15 cellular contexts compared by ENCODE assay signal in genomic region chr5:132468665-132469379, GRCh38. TPM values are rescaled to one million over a fixed set of nuclear protein-coding genes. Genes with fewer than 3 reads are reported as not detected.
A peak's percentile ranks its signal among the peaks of the same experiment; 100 is the strongest.
DNase-seq lines count a peak whose midpoint lies in the region; ATAC-seq, FAIRE-seq and TF ChIP-seq lines count a peak whose summit lies in the region.
"Had no signal": no experiment of that assay in that cellular context is flagged by ENCODE, and none has a peak within 500 bp of the region (broad histone marks: within the 10 kb centered on the region; RNA-seq: fewer than 3 reads in every experiment).

No MANE protein-coding gene starts in this region.

- TF ChIP-seq CTCF in upper lobe of right lung (IDR thresholded peaks at IDR 0.05): no peak
- no peak for TF ChIP-seq CTCF in mammary epithelial cell (conservative IDR thresholded peaks at IDR 0.05 in 1 of 2, IDR thresholded peaks at IDR 0.05 in 1 of 2; ENCODE audit: extremely low read depth in 1 of 2, insufficient read depth in 1 of 2, low read depth in 1 of 2, low read length in 2 of 2)

- H3K4me1 ChIP-seq in SJCRH30 (peaks cover 63% of the 10 kb centered on the region), upper lobe of right lung (peaks cover 66% of the 10 kb centered on the region), mammary epithelial cell (ENCODE audit: insufficient read depth, low read length) (peaks cover 42% of the 10 kb centered on the region)

- dilution Hi-C loops in mammary epithelial cell (cut with HindIII; ENCODE audit: low sequenced_read_pairs): no loop called here

- H3K27ac Mint-ChIP-seq in activated naive CD4-positive, alpha-beta T cell treated with anti-CD3 and anti-CD28 coated beads, Interleukin-2, amount 10 ng/mL, durations not matched to agents 7 days and 5 days: no peak overlapping the region

- no peak for FAIRE-seq in HTR-8/SVneo (lab: Jason Lieb, UNC)
- FAIRE-seq: RCC 7860, TTC549 had no signal

- peak; percentile 8 for DNase-seq in activated naive CD4-positive, alpha-beta T cell treated with anti-CD3 and anti-CD28 coated beads, Interleukin-2, amount 10 ng/mL, durations not matched to agents 7 days and 5 days
- DNase-seq in activated naive CD4-positive, alpha-beta T cell (lab: John Stamatoyannopoulos, UW): no peak
- DNase-seq in SJCRH30: no peak
- peak; percentile 59 for DNase-seq in mesenteric fat pad (ENCODE audit: low spot score)
- peak; percentile 29 for DNase-seq in upper lobe of right lung
- no peak for DNase-seq in mammary epithelial cell
- no peak for DNase-seq in HTR-8/SVneo (ENCODE audit: insufficient read length, low spot score)
- DNase-seq: GOT3; NCI-H1048; NCI-H446; stimulated activated CD4-positive, alpha-beta T cell treated with anti-CD3 and anti-CD28 coated beads, Interleukin-4, amount 100 ng/mL, for 1 hour; stimulated activated naive CD8-positive, alpha-beta T cell treated with anti-CD3 and anti-CD28 coated beads, Interleukin-15, Interleukin-2, amounts not matched to agents 100 U/mL and 50 U/mL, for 24 hours had no signal

- ATAC-seq in upper lobe of right lung: no peak
- ATAC-seq in HG03378 (IDR thresholded peaks at IDR 0.05; ENCODE audit: unreplicated experiment): no peak
- ATAC-seq: stimulated activated naive CD8-positive, alpha-beta T cell treated with anti-CD3 and anti-CD28 coated beads, Interleukin-15, Interleukin-2, amounts not matched to agents 100 U/mL and 50 U/mL, for 24 hours had no signal

- H3K4me3 Mint-ChIP-seq in activated naive CD4-positive, alpha-beta T cell treated with anti-CD3 and anti-CD28 coated beads, Interleukin-2, amount 10 ng/mL, durations not matched to agents 7 days and 5 days: no peak overlapping the region

- H3K9me3 Mint-ChIP-seq in activated naive CD4-positive, alpha-beta T cell treated with anti-CD3 and anti-CD28 coated beads, Interleukin-2, amount 10 ng/mL, durations not matched to agents 7 days and 5 days: no peaks in the 10 kb centered on the region

- 87% methylated on average over 2 of the region's 3 CpGs for WGBS in mammary epithelial cell (ENCODE audit: low coverage, missing lambda C conversion rate)

- peaks cover 37% of the 10 kb centered on the region for H3K36me3 Mint-ChIP-seq in activated naive CD4-positive, alpha-beta T cell treated with anti-CD3 and anti-CD28 coated beads, Interleukin-2, amount 10 ng/mL, durations not matched to agents 7 days and 5 days

- H3K9ac ChIP-seq in mammary epithelial cell (ENCODE audit: insufficient read depth, low read length): no peak overlapping the region

- H3K79me2 ChIP-seq in mammary epithelial cell (ENCODE audit: insufficient read depth, low read length): no peaks in the 10 kb centered on the region

- peaks cover 6% of the 10 kb centered on the region; the same call in 1 of the 2 replicates for H3K9me3 ChIP-seq in SJCRH30 (replicated peaks)
- no peaks in the 10 kb centered on the region for H3K9me3 ChIP-seq in upper lobe of right lung
- H3K9me3 ChIP-seq in mammary epithelial cell (replicated peaks; ENCODE audit: insufficient read depth, low read length): no peaks in the 10 kb centered on the region

- no peak overlapping the region for H3K4me3 ChIP-seq in SJCRH30
- H3K4me3 ChIP-seq in upper lobe of right lung: no peak overlapping the region
- H3K4me3 ChIP-seq in mammary epithelial cell (replicated peaks in 1 of 3; ENCODE audit: insufficient read depth in 1 of 3, low read depth in 2 of 3, low read length in 3 of 3): no peak overlapping the region

- no peak overlapping the region for H2AFZ ChIP-seq in mammary epithelial cell (ENCODE audit: low read depth, low read length)

- H3K27me3 ChIP-seq in SJCRH30: no peaks in the 10 kb centered on the region
- no peaks in the 10 kb centered on the region for H3K27me3 ChIP-seq in upper lobe of right lung
- no peaks in the 10 kb centered on the region for H3K27me3 ChIP-seq in mammary epithelial cell (ENCODE audit: insufficient read depth, low read length)

- H3K27me3 Mint-ChIP-seq in activated naive CD4-positive, alpha-beta T cell treated with anti-CD3 and anti-CD28 coated beads, Interleukin-2, amount 10 ng/mL, durations not matched to agents 7 days and 5 days: no peaks in the 10 kb centered on the region

- intact Hi-C loops in upper lobe of right lung (cut with DNase I): no loop called here
- intact Hi-C loops in mammary epithelial cell (cut with micrococcal nuclease): no loop called here

- no peak overlapping the region for H3K4me2 ChIP-seq in mammary epithelial cell (ENCODE audit: insufficient read depth, low read depth, low read length)

- BruUV-seq in mammary epithelial cell (replicated peaks; lab: Mats Ljungman, UMichigan): no TSS peak

- H3K36me3 ChIP-seq in SJCRH30: no peaks in the 10 kb centered on the region
- peaks cover 5% of the 10 kb centered on the region for H3K36me3 ChIP-seq in upper lobe of right lung
- no peaks in the 10 kb centered on the region for H3K36me3 ChIP-seq in mammary epithelial cell (ENCODE audit: insufficient read depth, low read length)

- CTCF ChIA-PET in activated naive CD4-positive, alpha-beta T cell treated with anti-CD3 and anti-CD28 coated beads, Interleukin-2, amount 10 ng/mL, durations not matched to agents 7 days and 5 days (lab: Charles Lee): interaction anchor here (1.0 to 6.5 kb wide), 7 partner anchors 10 to 52 kb away, joined by 3 to 63 read pairs (median 8); partner anchors contain the start of gene IRF1
- CTCF ChIA-PET in mammary epithelial cell (lab: Charles Lee; ENCODE audit: low non-redundant PET): interaction anchor here (1.0 kb wide), 1 partner anchor 19 kb away, joined by 3 read pairs; no protein-coding TSS in a partner anchor

- no peaks in the 10 kb centered on the region for H4K20me1 ChIP-seq in mammary epithelial cell (ENCODE audit: insufficient read depth, low read length)

- H3K4me1 Mint-ChIP-seq in activated naive CD4-positive, alpha-beta T cell treated with anti-CD3 and anti-CD28 coated beads, Interleukin-2, amount 10 ng/mL, durations not matched to agents 7 days and 5 days: peaks cover 98% of the 10 kb centered on the region

- in situ Hi-C loops in mammary epithelial cell (cut with MboI; ENCODE audit: low sequenced_read_pairs in 2 of 2): no loop called here

- H3K27ac ChIP-seq in SJCRH30: peak overlapping the region; percentile 57
- H3K27ac ChIP-seq in upper lobe of right lung: no peak overlapping the region
- no peak overlapping the region for H3K27ac ChIP-seq in mammary epithelial cell (ENCODE audit: insufficient read depth, low read depth, low read length)

RNA-seq across cellular contexts. Expression of gene IRF1, which starts 21.8 kb away (rescaled TPM):
- total RNA-seq in SJCRH30 (2014; rRNA removed; shearing (Covaris generic)): 13.9 and 14.1 TPM in 2 replicates
- total RNA-seq in mesenteric fat pad: 61.1 TPM
- total RNA-seq in upper lobe of right lung: 59.5 TPM
- total RNA-seq in mammary epithelial cell: 10 to 100 TPM in 1 of 2 donors, 1 to 10 TPM in 1; 5.3 to 14.9 TPM
- 9.0 TPM for polyA plus RNA-seq in mammary epithelial cell
- 24.6 TPM for polyA minus RNA-seq in mammary epithelial cell

Comparison
In these comparisons a context has a peak if more than half of its experiments do, and no peak if none do; other contexts are left out.
1. DNase-seq: peak in activated naive CD4-positive, alpha-beta T cell treated with anti-CD3 and anti-CD28 coated beads, Interleukin-2, amount 10 ng/mL, durations not matched to agents 7 days and 5 days (single experiment), mesenteric fat pad (single experiment) and upper lobe of right lung (single experiment); none in activated naive CD4-positive, alpha-beta T cell (0 of 4), SJCRH30 (0 of 2), mammary epithelial cell (single experiment) and HTR-8/SVneo (single experiment).